In genomic region chr5:1484416-1485319, GRCh38 we compare ENCODE assay signal across 13 cellular contexts.
DNase-seq lines count a peak whose midpoint lies in the region; ATAC-seq and TF ChIP-seq lines count a peak whose summit lies in the region.
"Had no signal": no experiment of that assay in that cellular context is flagged by ENCODE, and none has a peak within 500 bp of the region (broad histone marks: within the 10 kb centered on the region; RNA-seq: fewer than 3 reads in every experiment).

No MANE protein-coding gene starts in this region.

- H3K79me2 ChIP-seq in OCI-LY3 (ENCODE audit: low read length) = peaks cover 85% of the 10 kb centered on the region

- H3K9ac ChIP-seq in OCI-LY3 (ENCODE audit: low read length) = peak overlapping the region; percentile 84

- no peak overlapping the region for H2AFZ ChIP-seq in OCI-LY3 (ENCODE audit: low read depth, low read length)

- TF ChIP-seq CTCF in GM12875 (IDR thresholded peaks at IDR 0.05; ENCODE audit: borderline replicate concordance, insufficient read depth, low read depth, low read length) = no peak
- no peak for TF ChIP-seq CTCF in OCI-LY3 (IDR thresholded peaks at IDR 0.05; ENCODE audit: low read depth, low read length)

- H3K36me3 ChIP-seq in OCI-LY3 (replicated peaks; ENCODE audit: low read depth, low read length) = peaks cover 48% of the 10 kb centered on the region

- H3K9me3 ChIP-seq in OCI-LY3 (ENCODE audit: insufficient read depth, low read length) = no peaks in the 10 kb centered on the region
- H3K9me3 ChIP-seq: upper lobe of right lung had no signal

- H3K27ac ChIP-seq in OCI-LY3 (ENCODE audit: low read length) (peak overlapping the region; percentile 100), caudate nucleus (ENCODE audit: low read depth, low read length) (no peak overlapping the region)
- H3K27ac ChIP-seq: upper lobe of right lung had no signal

- peaks cover 97% of the 10 kb centered on the region for H3K4me1 ChIP-seq in OCI-LY3 (ENCODE audit: low read length)

- DNase-seq in GM19240 (ENCODE audit: insufficient read length, low spot score) (peak; percentile 67), NCI-H510A treated with DMSO at 0.1 percent for 48 hours (lab: John Stamatoyannopoulos, UW) (no peak), SW480 (ENCODE audit: low spot score) (no peak), caudate nucleus (lab: John Stamatoyannopoulos, UW) (no peak), C1 segment of cervical spinal cord (lab: John Stamatoyannopoulos, UW) (no peak)
- DNase-seq: activated CD4-positive, CD25-positive, alpha-beta regulatory T cell treated with anti-CD3 and anti-CD28 coated beads, Interleukin-2, amount 50 U/mL, for 72 hours; aorta; Calu3; mesendoderm; upper lobe of right lung had no signal

- H3K27me3 ChIP-seq in OCI-LY3 (ENCODE audit: low read depth, low read length) = no peaks in the 10 kb centered on the region
- H3K27me3 ChIP-seq: upper lobe of right lung had no signal

- no peaks in the 10 kb centered on the region for H4K20me1 ChIP-seq in OCI-LY3 (ENCODE audit: insufficient read depth, low read length)

- peak overlapping the region; percentile 26 for H3K4me3 ChIP-seq in GM12875 (ENCODE audit: low read depth, low read length)
- peak overlapping the region; percentile 32; the same call in 1 of the 2 replicates for H3K4me3 ChIP-seq in OCI-LY3 (ENCODE audit: low read length)
- H3K4me3 ChIP-seq: upper lobe of right lung had no signal

- ATAC-seq in HG02870 (IDR thresholded peaks at IDR 0.05; ENCODE audit: unreplicated experiment) = peak; percentile 43

- H3K4me2 ChIP-seq in OCI-LY3 (ENCODE audit: low read length) = peak overlapping the region; percentile 73
